Comparison of ENCODE assay signal across 9 cellular contexts in genomic region chr21:28793043-28793442, GRCh38.
DNase-seq lines count a peak whose midpoint lies in the region; ATAC-seq and TF ChIP-seq lines count a peak whose summit lies in the region.
"Had no signal": no experiment of that assay in that cellular context is flagged by ENCODE, and none has a peak within 500 bp of the region (broad histone marks: within the 10 kb centered on the region; RNA-seq: fewer than 3 reads in every experiment).

No MANE protein-coding gene starts in this region.

- no peak overlapping the region for H3K4me3 ChIP-seq in AG04450 (ENCODE audit: low read depth, low read length)
- H3K4me3 ChIP-seq in KMS-11 (IDR thresholded peaks at IDR 0.05; ENCODE audit: insufficient read depth, low read depth, low read length) = no peak overlapping the region
- no peak overlapping the region for H3K4me3 ChIP-seq in cardiac fibroblast (replicated peaks in 1 of 2; ENCODE audit: low read depth in 2 of 2, low read length in 2 of 2)

- H4K20me1 ChIP-seq in KMS-11 (ENCODE audit: insufficient read depth) = no peaks in the 10 kb centered on the region

- no peaks in the 10 kb centered on the region for H3K79me2 ChIP-seq in KMS-11 (ENCODE audit: insufficient read depth, low read depth)

- H3K27ac ChIP-seq in AG04450 (ENCODE audit: low read depth, low read length) (no peak overlapping the region), KMS-11 (no peak overlapping the region)

- no peak for DNase-seq in AG04450 (ENCODE audit: low read depth, low spot score)
- peak; percentile 69 to 86 for DNase-seq in cardiac fibroblast (ENCODE audit: low read depth in 2 of 2)
- DNase-seq in kidney tubule cell (ENCODE audit: low spot score) = peak; percentile 43
- DNase-seq in NK-92 (lab: John Stamatoyannopoulos, UW; ENCODE audit: unreplicated experiment) = no peak
- DNase-seq in NK-92 treated with Interleukin-12 subunit alpha and Interleukin-12 subunit beta, amount 100 ng/mL, for 24 hours (lab: John Stamatoyannopoulos, UW) = no peak
- no peak for DNase-seq in NCI-H2227 (lab: John Stamatoyannopoulos, UW; ENCODE audit: unreplicated experiment)
- DNase-seq: SHP77 had no signal

- H2AFZ ChIP-seq in KMS-11 (ENCODE audit: low read depth) = no peak overlapping the region

- no peak overlapping the region for H3K9ac ChIP-seq in KMS-11

- CTCF ChIA-PET in AG04450 (lab: Charles Lee) = interaction anchor here (0.8 to 3.2 kb wide), 3 partner anchors 9 to 47 kb away, joined by 3 to 21 read pairs (median 6); no protein-coding TSS in a partner anchor

- POLR2A ChIA-PET in AG04450 (lab: Yijun Ruan, JAX) = no interaction called here

- no peaks in the 10 kb centered on the region for H3K9me3 ChIP-seq in AG04450 (ENCODE audit: control insufficient read depth, insufficient read depth, low read length)

- no peaks in the 10 kb centered on the region for H3K36me3 ChIP-seq in KMS-11 (ENCODE audit: insufficient read depth)

- no peak overlapping the region for H3K4me2 ChIP-seq in KMS-11

- no peaks in the 10 kb centered on the region for H3K4me1 ChIP-seq in KMS-11 (ENCODE audit: low read depth, poor library complexity, severe bottlenecking)

- no peak for ATAC-seq in GM21737 (IDR thresholded peaks at IDR 0.05; ENCODE audit: unreplicated experiment)

- TF ChIP-seq CTCF in AG04450 (IDR thresholded peaks at IDR 0.05; ENCODE audit: low read depth, low read length) = peak; percentile 72
- TF ChIP-seq CTCF in KMS-11 (conservative IDR thresholded peaks at IDR 0.05; ENCODE audit: low read depth, low read length) = 0 out of 2 replicates have a peak, but pooled peaks have one; percentile 6
- peak; percentile 52 for TF ChIP-seq CTCF in cardiac fibroblast (IDR thresholded peaks at IDR 0.05; ENCODE audit: low read depth, low read length)

- H3K27me3 ChIP-seq in AG04450 (ENCODE audit: control insufficient read depth, insufficient read depth, low read length) = no peaks in the 10 kb centered on the region
- no peaks in the 10 kb centered on the region for H3K27me3 ChIP-seq in KMS-11 (ENCODE audit: insufficient read depth, low read depth)

Comparison
In these comparisons a context has a peak if more than half of its experiments do, and no peak if none do; other contexts are left out.
1. DNase-seq: peak in cardiac fibroblast (2 of 2) and kidney tubule cell (single experiment); none in AG04450 (single experiment), NK-92 (single experiment), NK-92 treated with Interleukin-12 subunit alpha and Interleukin-12 subunit beta, amount 100 ng/mL, for 24 hours (single experiment) and NCI-H2227 (single experiment).
2. CTCF ChIP-seq: peak in every context shown above with its lines; median percentile 72 in AG04450; 52 in cardiac fibroblast; 6 in KMS-11.